In the genomic region with DNA sequence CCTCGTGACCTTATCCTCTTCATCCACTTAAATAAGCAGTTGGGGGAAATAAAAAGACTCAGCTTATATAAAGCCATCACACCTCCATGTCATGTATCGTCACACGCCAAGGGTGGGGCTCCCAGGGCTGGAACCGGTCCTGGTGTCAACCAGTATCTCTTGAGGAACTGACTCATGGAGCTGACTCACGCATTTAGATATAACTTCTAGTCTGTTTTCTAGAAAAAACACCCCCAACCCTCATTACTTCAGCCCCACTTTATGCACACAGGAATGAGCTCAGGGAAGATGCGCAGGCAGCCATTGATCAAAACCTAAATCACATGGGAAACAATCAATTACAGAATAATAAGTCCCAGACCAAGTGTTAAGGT, we compare ENCODE assay signal across 1 cellular context.
TF ChIP-seq lines count a peak whose summit lies in the region.

No MANE protein-coding gene starts in this region.

TF ChIP-seq in WTC11, 78 proteins besides CTCF, POLR2A, EP300 and RAD21 (continued from another document):
- TF ChIP-seq, protein P1, sequence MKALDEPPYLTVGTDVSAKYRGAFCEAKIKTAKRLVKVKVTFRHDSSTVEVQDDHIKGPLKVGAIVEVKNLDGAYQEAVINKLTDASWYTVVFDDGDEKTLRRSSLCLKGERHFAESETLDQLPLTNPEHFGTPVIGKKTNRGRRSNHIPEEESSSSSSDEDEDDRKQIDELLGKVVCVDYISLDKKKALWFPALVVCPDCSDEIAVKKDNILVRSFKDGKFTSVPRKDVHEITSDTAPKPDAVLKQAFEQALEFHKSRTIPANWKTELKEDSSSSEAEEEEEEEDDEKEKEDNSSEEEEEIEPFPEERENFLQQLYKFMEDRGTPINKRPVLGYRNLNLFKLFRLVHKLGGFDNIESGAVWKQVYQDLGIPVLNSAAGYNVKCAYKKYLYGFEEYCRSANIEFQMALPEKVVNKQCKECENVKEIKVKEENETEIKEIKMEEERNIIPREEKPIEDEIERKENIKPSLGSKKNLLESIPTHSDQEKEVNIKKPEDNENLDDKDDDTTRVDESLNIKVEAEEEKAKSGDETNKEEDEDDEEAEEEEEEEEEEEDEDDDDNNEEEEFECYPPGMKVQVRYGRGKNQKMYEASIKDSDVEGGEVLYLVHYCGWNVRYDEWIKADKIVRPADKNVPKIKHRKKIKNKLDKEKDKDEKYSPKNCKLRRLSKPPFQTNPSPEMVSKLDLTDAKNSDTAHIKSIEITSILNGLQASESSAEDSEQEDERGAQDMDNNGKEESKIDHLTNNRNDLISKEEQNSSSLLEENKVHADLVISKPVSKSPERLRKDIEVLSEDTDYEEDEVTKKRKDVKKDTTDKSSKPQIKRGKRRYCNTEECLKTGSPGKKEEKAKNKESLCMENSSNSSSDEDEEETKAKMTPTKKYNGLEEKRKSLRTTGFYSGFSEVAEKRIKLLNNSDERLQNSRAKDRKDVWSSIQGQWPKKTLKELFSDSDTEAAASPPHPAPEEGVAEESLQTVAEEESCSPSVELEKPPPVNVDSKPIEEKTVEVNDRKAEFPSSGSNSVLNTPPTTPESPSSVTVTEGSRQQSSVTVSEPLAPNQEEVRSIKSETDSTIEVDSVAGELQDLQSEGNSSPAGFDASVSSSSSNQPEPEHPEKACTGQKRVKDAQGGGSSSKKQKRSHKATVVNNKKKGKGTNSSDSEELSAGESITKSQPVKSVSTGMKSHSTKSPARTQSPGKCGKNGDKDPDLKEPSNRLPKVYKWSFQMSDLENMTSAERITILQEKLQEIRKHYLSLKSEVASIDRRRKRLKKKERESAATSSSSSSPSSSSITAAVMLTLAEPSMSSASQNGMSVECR (CRISPR knock-in tag; IDR thresholded peaks at IDR 0.05; ENCODE audit: borderline replicate concordance), result no peak
- TF ChIP-seq, protein P2, sequence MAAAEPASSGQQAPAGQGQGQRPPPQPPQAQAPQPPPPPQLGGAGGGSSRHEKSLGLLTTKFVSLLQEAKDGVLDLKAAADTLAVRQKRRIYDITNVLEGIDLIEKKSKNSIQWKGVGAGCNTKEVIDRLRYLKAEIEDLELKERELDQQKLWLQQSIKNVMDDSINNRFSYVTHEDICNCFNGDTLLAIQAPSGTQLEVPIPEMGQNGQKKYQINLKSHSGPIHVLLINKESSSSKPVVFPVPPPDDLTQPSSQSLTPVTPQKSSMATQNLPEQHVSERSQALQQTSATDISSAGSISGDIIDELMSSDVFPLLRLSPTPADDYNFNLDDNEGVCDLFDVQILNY (CRISPR knock-in tag; IDR thresholded peaks at IDR 0.05), result no peak
